1 cellular context compared by ENCODE assay signal in the genomic region with DNA sequence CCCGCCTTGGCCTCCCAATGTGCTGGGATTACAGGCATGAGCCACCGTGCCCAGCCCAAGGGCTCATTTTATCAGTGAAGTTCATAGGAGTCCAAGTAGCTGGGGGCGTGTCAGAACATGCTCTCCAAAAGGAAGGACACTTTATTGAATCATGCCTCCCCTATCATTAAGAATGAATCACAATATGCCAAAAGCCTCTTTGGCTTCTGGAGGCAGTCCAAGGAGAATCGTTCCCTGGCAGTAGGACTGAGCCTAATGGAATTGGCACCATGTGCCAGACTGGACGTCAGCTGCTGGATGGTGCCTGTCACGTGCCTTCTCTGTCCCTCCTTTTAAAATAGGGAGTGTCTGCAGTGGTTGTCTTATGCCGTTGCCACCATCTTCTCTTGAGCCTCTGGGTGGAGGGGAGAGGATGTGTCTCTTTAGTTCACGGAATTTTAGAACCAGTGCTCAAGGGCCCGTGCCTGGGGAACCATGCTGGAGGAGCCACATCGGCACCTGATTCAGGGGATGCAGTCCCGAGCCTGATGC.
TF ChIP-seq lines count a peak whose summit lies in the region.

No MANE protein-coding gene starts in this region.

TF ChIP-seq in WTC11, 78 proteins besides CTCF, POLR2A, EP300 and RAD21 (continued from another document):
- TF ChIP-seq, protein P1, sequence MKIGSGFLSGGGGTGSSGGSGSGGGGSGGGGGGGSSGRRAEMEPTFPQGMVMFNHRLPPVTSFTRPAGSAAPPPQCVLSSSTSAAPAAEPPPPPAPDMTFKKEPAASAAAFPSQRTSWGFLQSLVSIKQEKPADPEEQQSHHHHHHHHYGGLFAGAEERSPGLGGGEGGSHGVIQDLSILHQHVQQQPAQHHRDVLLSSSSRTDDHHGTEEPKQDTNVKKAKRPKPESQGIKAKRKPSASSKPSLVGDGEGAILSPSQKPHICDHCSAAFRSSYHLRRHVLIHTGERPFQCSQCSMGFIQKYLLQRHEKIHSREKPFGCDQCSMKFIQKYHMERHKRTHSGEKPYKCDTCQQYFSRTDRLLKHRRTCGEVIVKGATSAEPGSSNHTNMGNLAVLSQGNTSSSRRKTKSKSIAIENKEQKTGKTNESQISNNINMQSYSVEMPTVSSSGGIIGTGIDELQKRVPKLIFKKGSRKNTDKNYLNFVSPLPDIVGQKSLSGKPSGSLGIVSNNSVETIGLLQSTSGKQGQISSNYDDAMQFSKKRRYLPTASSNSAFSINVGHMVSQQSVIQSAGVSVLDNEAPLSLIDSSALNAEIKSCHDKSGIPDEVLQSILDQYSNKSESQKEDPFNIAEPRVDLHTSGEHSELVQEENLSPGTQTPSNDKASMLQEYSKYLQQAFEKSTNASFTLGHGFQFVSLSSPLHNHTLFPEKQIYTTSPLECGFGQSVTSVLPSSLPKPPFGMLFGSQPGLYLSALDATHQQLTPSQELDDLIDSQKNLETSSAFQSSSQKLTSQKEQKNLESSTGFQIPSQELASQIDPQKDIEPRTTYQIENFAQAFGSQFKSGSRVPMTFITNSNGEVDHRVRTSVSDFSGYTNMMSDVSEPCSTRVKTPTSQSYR (CRISPR knock-in tag; IDR thresholded peaks at IDR 0.05) = no peak
TF ChIP-seq in WTC11: peak in this region for 0.
